In the genomic region with DNA sequence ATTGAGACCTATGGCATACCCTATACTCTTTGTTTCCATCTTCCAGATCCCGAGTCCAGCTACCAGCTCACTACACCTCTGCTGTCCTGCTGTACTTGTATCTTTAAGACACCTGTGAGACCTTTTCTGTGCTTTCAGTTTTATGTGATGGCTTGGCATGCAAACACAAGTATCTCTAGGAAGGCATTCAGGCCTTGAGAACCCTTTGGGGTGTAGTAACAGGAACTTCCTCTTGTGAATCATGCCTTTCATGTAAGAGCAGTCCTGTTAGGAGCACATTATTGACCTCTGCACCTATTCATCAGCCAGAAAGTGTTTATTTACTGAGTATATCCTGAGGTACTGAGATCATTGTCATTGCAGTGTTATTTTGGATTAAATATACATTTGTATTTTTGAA, we compare ENCODE assay signal across 8 cellular contexts.
DNase-seq lines count a peak whose midpoint lies in the region; ATAC-seq and TF ChIP-seq lines count a peak whose summit lies in the region.

No MANE protein-coding gene starts in this region.

- ATAC-seq in GM21381 (IDR thresholded peaks at IDR 0.05; ENCODE audit: unreplicated experiment), result peak; percentile 68
- peak; percentile 62 for ATAC-seq in HG03378 (IDR thresholded peaks at IDR 0.05; ENCODE audit: unreplicated experiment)

- peak; percentile 24 for DNase-seq in GM10266 (ENCODE audit: extremely low spot score)
- peak; percentile 64 for DNase-seq in choroid plexus epithelial cell (ENCODE audit: low read depth)
- DNase-seq in activated CD4-positive, alpha-beta T cell treated with anti-CD3 and anti-CD28 coated beads, Interleukin-2, amount 50 U/mL, for 1 hour, result no peak
- DNase-seq in amniotic stem cell (lab: John Stamatoyannopoulos, UW), result no peak
- no peak for DNase-seq in activated CD8-positive, alpha-beta memory T cell treated with anti-CD3 and anti-CD28 coated beads for 24 hours
- no peak for DNase-seq in cerebellar nuclear complex (lab: John Stamatoyannopoulos, UW)

- no peak for TF ChIP-seq CTCF in GM10266 (IDR thresholded peaks at IDR 0.05; ENCODE audit: control insufficient read depth, insufficient read depth, low read depth, missing control alignments)
- TF ChIP-seq CTCF in choroid plexus epithelial cell (conservative IDR thresholded peaks at IDR 0.05; ENCODE audit: low read depth, low read length), result no peak

- H3K4me3 ChIP-seq in choroid plexus epithelial cell (ENCODE audit: low read depth, low read length), result no peak overlapping the region

Comparison
In these comparisons a context has a peak if more than half of its experiments do, and no peak if none do; other contexts are left out.
1. DNase-seq: peak in GM10266 (single experiment) and choroid plexus epithelial cell (single experiment); none in activated CD4-positive, alpha-beta T cell treated with anti-CD3 and anti-CD28 coated beads, Interleukin-2, amount 50 U/mL, for 1 hour (single experiment), amniotic stem cell (single experiment), activated CD8-positive, alpha-beta memory T cell treated with anti-CD3 and anti-CD28 coated beads for 24 hours (single experiment) and cerebellar nuclear complex (0 of 2).